ENCODE assay signal across 11 cellular contexts in genomic region chr15:71747128-71748083, GRCh38.
A peak's percentile ranks its signal among the peaks of the same experiment; 100 is the strongest.
DNase-seq lines count a peak whose midpoint lies in the region; ATAC-seq, FAIRE-seq and TF ChIP-seq lines count a peak whose summit lies in the region.
"Had no signal": no experiment of that assay in that cellular context is flagged by ENCODE, and none has a peak within 500 bp of the region (broad histone marks: within the 10 kb centered on the region; RNA-seq: fewer than 3 reads in every experiment).

No MANE protein-coding gene starts in this region.

- no peaks in the 10 kb centered on the region for H3K79me2 ChIP-seq in SK-N-SH (ENCODE audit: insufficient read depth)

- TF ChIP-seq CTCF in HEK293 (tag by site-specific recombination; IDR thresholded peaks at IDR 0.05) (no peak), SK-N-SH (IDR thresholded peaks at IDR 0.05) (no peak)

- no peaks in the 10 kb centered on the region for H3K9me2 ChIP-seq in SK-N-SH

- DNase-seq in SK-N-SH (no peak), fibroblast of peridontal ligament (ENCODE audit: extremely low read depth) (peak; percentile 58), small intestine (peak; percentile 71), substantia nigra (lab: John Stamatoyannopoulos, UW) (no peak)
- no peak for DNase-seq in activated CD4-positive, alpha-beta memory T cell treated with anti-CD3 and anti-CD28 coated beads for 36 hours
- no peak for DNase-seq in activated CD4-positive, alpha-beta T cell treated with anti-CD3 and anti-CD28 coated beads for 1 hour
- DNase-seq: activated T-cell treated with anti-CD3 and anti-CD28 coated beads, Interleukin-2, amount 50 U/mL, for 24 hours; GOT3 had no signal

- H3K36me3 Mint-ChIP-seq in activated CD4-positive, alpha-beta memory T cell treated with anti-CD3 and anti-CD28 coated beads for 36 hours = no peaks in the 10 kb centered on the region

- H3F3A ChIP-seq in SK-N-SH (replicated peaks; ENCODE audit: insufficient read depth) = peaks cover 19% of the 10 kb centered on the region

- CTCF ChIA-PET in HEK293 (lab: Yijun Ruan, JAX) (interaction anchor here (0.7 to 6.5 kb wide), 6 partner anchors 10 to 410 kb away, joined by 3 to 67 read pairs (median 4); no protein-coding TSS in a partner anchor), SK-N-SH (lab: Yijun Ruan, JAX) (interaction anchor here (1.0 to 4.6 kb wide), 4 partner anchors 53 to 409 kb away, joined by 4 to 59 read pairs (median 32); no protein-coding TSS in a partner anchor)
- CTCF ChIA-PET in activated CD4-positive, alpha-beta memory T cell treated with anti-CD3 and anti-CD28 coated beads for 36 hours (lab: Charles Lee) = interaction anchor here (0.7 to 1.1 kb wide), 2 partner anchors 17 to 34 kb away, joined by 3 to 4 read pairs; no protein-coding TSS in a partner anchor

- no peak for FAIRE-seq in small intestine (lab: Jason Lieb, UNC)

- no peak for ATAC-seq in GM18909 (IDR thresholded peaks at IDR 0.05; ENCODE audit: poor library complexity, unreplicated experiment)

- H3K9me3 Mint-ChIP-seq in activated CD4-positive, alpha-beta memory T cell treated with anti-CD3 and anti-CD28 coated beads for 36 hours = no peaks in the 10 kb centered on the region
- H3K9me3 Mint-ChIP-seq: activated T-cell treated with anti-CD3 and anti-CD28 coated beads, Interleukin-2, amount 50 U/mL, for 24 hours had no signal

- H3K27me3 ChIP-seq in SK-N-SH (ENCODE audit: insufficient read depth) (no peaks in the 10 kb centered on the region), small intestine (ENCODE audit: control insufficient read depth in 2 of 2, insufficient read depth in 2 of 2, low read length in 2 of 2) (no peaks in the 10 kb centered on the region)

- H3K9ac ChIP-seq in SK-N-SH = no peak overlapping the region

- no peaks in the 10 kb centered on the region for H4K20me1 ChIP-seq in SK-N-SH (ENCODE audit: insufficient read depth)

- H3K9me3 ChIP-seq in HEK293 (ENCODE audit: control insufficient read depth, insufficient read depth, low read depth, low read length) = no peaks in the 10 kb centered on the region
- H3K9me3 ChIP-seq in SK-N-SH = no peaks in the 10 kb centered on the region
- H3K9me3 ChIP-seq in small intestine (ENCODE audit: control insufficient read depth, low read depth) = no peaks in the 10 kb centered on the region

- intact Hi-C loops in activated CD4-positive, alpha-beta memory T cell treated with anti-CD3 and anti-CD28 coated beads for 36 hours (cut with micrococcal nuclease) = no loop called here

- H3K27ac ChIP-seq in HEK293 (ENCODE audit: extremely low read depth, low read depth, low read length) (peak overlapping the region; percentile 67), SK-N-SH (ENCODE audit: low read depth in 2 of 2, low read length in 1 of 2) (peak overlapping the region in 1 of 2 experiments; percentile 33; a peak in 1 of 4 replicates), small intestine (ENCODE audit: low read depth in 1 of 2, low read length in 1 of 2) (no peak overlapping the region), substantia nigra (ENCODE audit: low read depth, low read length, poor library complexity, severe bottlenecking) (no peak overlapping the region)
- H3K27ac ChIP-seq: SK-N-MC had no signal

- WGBS in SK-N-SH (ENCODE audit: low lambda C conversion rate) = 65% methylated on average over 12 of the region's 12 CpGs
- WGBS in small intestine, 3 donors = 41 to 61% (median 44%) methylated on average over 12 of the region's 12 CpGs

- H3K27ac Mint-ChIP-seq in activated CD4-positive, alpha-beta memory T cell treated with anti-CD3 and anti-CD28 coated beads for 36 hours = no peak overlapping the region
- H3K27ac Mint-ChIP-seq: activated T-cell treated with anti-CD3 and anti-CD28 coated beads, Interleukin-2, amount 50 U/mL, for 24 hours had no signal

- H3K27me3 Mint-ChIP-seq in activated CD4-positive, alpha-beta memory T cell treated with anti-CD3 and anti-CD28 coated beads for 36 hours = peaks cover 6% of the 10 kb centered on the region

- POLR2A ChIA-PET in HEK293 (lab: Yijun Ruan, JAX) (interaction anchor here (0.6 kb wide), 1 partner anchor 26 kb away, joined by 3 read pairs; no protein-coding TSS in a partner anchor), SK-N-SH (lab: Yijun Ruan, JAX) (no interaction called here)
- POLR2A ChIA-PET in activated CD4-positive, alpha-beta memory T cell treated with anti-CD3 and anti-CD28 coated beads for 36 hours (lab: Charles Lee) = no interaction called here

- H3K4me1 ChIP-seq in HEK293 (ENCODE audit: control insufficient read depth, insufficient read depth, low read length) (peaks cover 22% of the 10 kb centered on the region), SK-N-SH (ENCODE audit: control insufficient read depth in 1 of 2, insufficient read depth in 2 of 2, low read depth in 1 of 2, low read length in 1 of 2) (peaks cover 0 to 14% of the 10 kb centered on the region in 2 experiments; a peak in 1 of 4 replicates), small intestine (ENCODE audit: control insufficient read depth in 2 of 2, insufficient read depth in 1 of 2, low read depth in 1 of 2, low read length in 1 of 2) (no peaks in the 10 kb centered on the region)

- H3K4me3 Mint-ChIP-seq in activated CD4-positive, alpha-beta memory T cell treated with anti-CD3 and anti-CD28 coated beads for 36 hours = no peak overlapping the region
- H3K4me3 Mint-ChIP-seq: activated T-cell treated with anti-CD3 and anti-CD28 coated beads, Interleukin-2, amount 50 U/mL, for 24 hours had no signal

- no peaks in the 10 kb centered on the region for H3K36me3 ChIP-seq in HEK293 (ENCODE audit: control insufficient read depth in 2 of 2, insufficient read depth in 1 of 2, low read length in 2 of 2)
- H3K36me3 ChIP-seq in SK-N-SH (replicated peaks in 1 of 2; ENCODE audit: control insufficient read depth in 1 of 2, insufficient read depth in 2 of 2, low read length in 1 of 2) = peaks cover 0 to 2% of the 10 kb centered on the region in 2 experiments
- no peaks in the 10 kb centered on the region for H3K36me3 ChIP-seq in small intestine (ENCODE audit: control insufficient read depth in 2 of 2, insufficient read depth in 2 of 2, low read length in 2 of 2)

- no peak for TF ChIP-seq EP300 in SK-N-SH (IDR thresholded peaks at IDR 0.05; ENCODE audit: borderline replicate concordance in 1 of 2, low read depth in 1 of 2, low read length in 1 of 2)

- no peak overlapping the region; the same call in 1 of the 2 replicates for H3K4me2 ChIP-seq in SK-N-SH

- H3K4me3 ChIP-seq in HEK293 (ENCODE audit: low read depth, low read length) = no peak overlapping the region
- H3K4me3 ChIP-seq in SK-N-SH (ENCODE audit: low read depth in 2 of 2, low read length in 1 of 2) = no peak overlapping the region
- no peak overlapping the region for H3K4me3 ChIP-seq in small intestine (ENCODE audit: low read depth in 1 of 2, low read length in 2 of 2)
- H3K4me3 ChIP-seq: SK-N-MC had no signal

- H3K4me1 Mint-ChIP-seq in activated CD4-positive, alpha-beta memory T cell treated with anti-CD3 and anti-CD28 coated beads for 36 hours (ENCODE audit: low read depth) = no peaks in the 10 kb centered on the region

- TF ChIP-seq RAD21 in SK-N-SH (IDR thresholded peaks at IDR 0.05; ENCODE audit: low read length) = no peak

- no peak overlapping the region for H2AFZ ChIP-seq in SK-N-SH (ENCODE audit: low read depth)

TF ChIP-seq in HEK293, 187 proteins besides CTCF, POLR2A, EP300 and RAD21 (continues in another document):
- no peak for TF ChIP-seq ZBTB26 (tag by site-specific recombination; optimal IDR thresholded peaks at IDR 0.05)
- peak; percentile 85 for TF ChIP-seq ZNF692 (tag by site-specific recombination; IDR thresholded peaks at IDR 0.05)

TF ChIP-seq in SK-N-SH, 30 proteins besides CTCF, POLR2A, EP300 and RAD21 (continues in another document):
- TF ChIP-seq TCF12 (IDR thresholded peaks at IDR 0.05) (peak; percentile 30; the same call in 1 of the 2 replicates), SIN3A (IDR thresholded peaks at IDR 0.05; ENCODE audit: borderline replicate concordance, low read depth, low read length) (no peak), RXRA (IDR thresholded peaks at IDR 0.05; ENCODE audit: borderline replicate concordance, low read depth) (0 out of 2 replicates have a peak, but pooled peaks have one; percentile 6), FOSL2 (IDR thresholded peaks at IDR 0.05; ENCODE audit: borderline replicate concordance, low read depth) (peak; percentile 69; the same call in 1 of the 2 replicates), POLR2AphosphoS5 (IDR thresholded peaks at IDR 0.05; ENCODE audit: low read depth, low read length) (no peak; the same call in 1 of the 2 replicates), JUND (IDR thresholded peaks at IDR 0.05) (peak; percentile 53; the same call in 1 of the 2 replicates), REST (IDR thresholded peaks at IDR 0.05; ENCODE audit: low read depth, low read length) (no peak), NFIC (IDR thresholded peaks at IDR 0.05; ENCODE audit: borderline replicate concordance) (no peak)

Comparison
In these comparisons a context has a peak if more than half of its experiments do, and no peak if none do; other contexts are left out.
1. DNase-seq: peak in fibroblast of peridontal ligament (single experiment) and small intestine (single experiment); none in SK-N-SH (single experiment), activated CD4-positive, alpha-beta memory T cell treated with anti-CD3 and anti-CD28 coated beads for 36 hours (single experiment), substantia nigra (0 of 49) and activated CD4-positive, alpha-beta T cell treated with anti-CD3 and anti-CD28 coated beads for 1 hour (single experiment).
2. Of the 4 proteins assayed by ChIP-seq in both HEK293 and SK-N-SH: peak only in HEK293: none; only in SK-N-SH: PBX3; in both: none; in neither: 3.